ENCODE assay signal across 1 cellular context in the genomic region with DNA sequence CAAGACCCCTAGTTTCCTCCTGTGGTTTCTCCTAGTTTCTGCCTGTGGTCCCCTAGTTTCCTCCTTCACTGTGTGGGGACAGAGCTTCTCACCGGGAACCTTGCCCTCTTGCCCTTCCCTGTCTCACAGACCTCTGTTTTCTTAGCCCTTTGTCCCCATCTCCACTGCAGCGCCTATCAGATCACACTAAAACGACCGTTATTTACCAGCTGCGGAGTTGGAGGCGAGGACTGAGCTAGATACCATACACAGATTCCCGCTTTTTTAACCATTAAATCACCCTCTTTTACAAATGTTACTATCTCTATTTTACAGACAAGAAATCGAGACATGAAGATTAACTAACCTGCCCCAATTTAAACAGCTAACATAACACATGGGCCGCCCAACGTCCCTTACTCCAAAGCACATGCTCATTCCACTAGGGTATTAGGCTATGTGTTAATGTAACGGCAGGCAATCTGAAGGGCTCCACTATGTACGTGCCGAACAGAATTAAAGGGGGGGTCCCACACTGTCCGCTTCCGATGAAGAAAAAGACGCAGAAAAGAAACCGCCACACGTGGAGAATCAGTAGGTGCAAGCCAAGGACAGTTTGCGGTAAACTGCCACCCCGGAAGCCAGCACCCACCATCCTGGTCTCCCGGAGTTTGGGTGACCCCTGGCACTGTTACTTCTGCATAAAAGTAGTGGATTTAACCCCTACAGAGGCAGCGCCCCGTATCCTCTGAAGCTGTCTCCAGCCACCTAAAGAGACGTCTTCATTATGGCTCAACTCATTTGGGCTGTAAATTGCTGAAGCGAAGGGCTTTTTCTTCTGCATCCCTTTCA.
TF ChIP-seq lines count a peak whose summit lies in the region.

No MANE protein-coding gene starts in this region.

TF ChIP-seq in HepG2, 621 proteins besides CTCF, POLR2A, EP300 and RAD21:
- TF ChIP-seq, protein P1, sequence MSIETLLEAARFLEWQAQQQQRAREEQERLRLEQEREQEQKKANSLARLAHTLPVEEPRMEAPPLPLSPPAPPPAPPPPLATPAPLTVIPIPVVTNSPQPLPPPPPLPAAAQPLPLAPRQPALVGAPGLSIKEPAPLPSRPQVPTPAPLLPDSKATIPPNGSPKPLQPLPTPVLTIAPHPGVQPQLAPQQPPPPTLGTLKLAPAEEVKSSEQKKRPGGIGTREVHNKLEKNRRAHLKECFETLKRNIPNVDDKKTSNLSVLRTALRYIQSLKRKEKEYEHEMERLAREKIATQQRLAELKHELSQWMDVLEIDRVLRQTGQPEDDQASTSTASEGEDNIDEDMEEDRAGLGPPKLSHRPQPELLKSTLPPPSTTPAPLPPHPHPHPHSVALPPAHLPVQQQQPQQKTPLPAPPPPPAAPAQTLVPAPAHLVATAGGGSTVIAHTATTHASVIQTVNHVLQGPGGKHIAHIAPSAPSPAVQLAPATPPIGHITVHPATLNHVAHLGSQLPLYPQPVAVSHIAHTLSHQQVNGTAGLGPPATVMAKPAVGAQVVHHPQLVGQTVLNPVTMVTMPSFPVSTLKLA (IDR thresholded peaks at IDR 0.05) = 0 out of 2 replicates have a peak, but pooled peaks have one; percentile 8
- 0 out of 2 replicates have a peak, but pooled peaks have one; percentile 8 for TF ChIP-seq ZFX (CRISPR knock-in tag; IDR thresholded peaks at IDR 0.05; ENCODE audit: low read depth)
- TF ChIP-seq GATAD2A (CRISPR knock-in tag; IDR thresholded peaks at IDR 0.05) = 0 out of 2 replicates have a peak, but pooled peaks have one; percentile 24
- no peak for TF ChIP-seq SMAD9 (CRISPR knock-in tag; IDR thresholded peaks at IDR 0.05)
- TF ChIP-seq SPEN (CRISPR knock-in tag; IDR thresholded peaks at IDR 0.05; ENCODE audit: low read depth) = 0 out of 2 replicates have a peak, but pooled peaks have one; percentile 23
- TF ChIP-seq ZNF83 (CRISPR knock-in tag; IDR thresholded peaks at IDR 0.05; ENCODE audit: borderline replicate concordance) = no peak
- TF ChIP-seq NR2F6 (IDR thresholded peaks at IDR 0.05) = peak; percentile 49
- TF ChIP-seq NR2F6 (CRISPR knock-in tag; IDR thresholded peaks at IDR 0.05) = peak; percentile 33; the same call in 1 of the 2 replicates
- TF ChIP-seq ZNF652 (CRISPR knock-in tag; IDR thresholded peaks at IDR 0.05; ENCODE audit: borderline replicate concordance, low read depth) = peak; percentile 73
- no peak for TF ChIP-seq TBL1XR1 (IDR thresholded peaks at IDR 0.05; ENCODE audit: borderline replicate concordance, low read length, partially characterized antibody)
- peak; percentile 4; the same call in 1 of the 2 replicates for TF ChIP-seq HNF4A (CRISPR knock-in tag; IDR thresholded peaks at IDR 0.05)
- TF ChIP-seq, protein P2, sequence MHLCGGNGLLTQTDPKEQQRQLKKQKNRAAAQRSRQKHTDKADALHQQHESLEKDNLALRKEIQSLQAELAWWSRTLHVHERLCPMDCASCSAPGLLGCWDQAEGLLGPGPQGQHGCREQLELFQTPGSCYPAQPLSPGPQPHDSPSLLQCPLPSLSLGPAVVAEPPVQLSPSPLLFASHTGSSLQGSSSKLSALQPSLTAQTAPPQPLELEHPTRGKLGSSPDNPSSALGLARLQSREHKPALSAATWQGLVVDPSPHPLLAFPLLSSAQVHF (CRISPR knock-in tag; IDR thresholded peaks at IDR 0.05) = 0 out of 2 replicates have a peak, but pooled peaks have one; percentile 29
TF ChIP-seq in HepG2: peak in this region for 8.
